ENCODE assay signal across 37 cellular contexts in genomic region chr2:23493849-23494248, GRCh38.
"Had no signal": no experiment of that assay in that cellular context is flagged by ENCODE, and none has a peak within 500 bp of the region (broad histone marks: within the 10 kb centered on the region; RNA-seq: fewer than 3 reads in every experiment).

No MANE protein-coding gene starts in this region.

- H3K4me1 ChIP-seq: body of pancreas had no signal

- H3K27me3 ChIP-seq: adrenal gland, body of pancreas, cardiac muscle cell had no signal

- H3K4me3 ChIP-seq: adrenal gland, body of pancreas, cardiac muscle cell had no signal

- H3K27ac ChIP-seq: body of pancreas, cardiac muscle cell had no signal

- H3K4me3 Mint-ChIP-seq: activated B cell treated with CpG ODN at 0.5 μM for 24 hours; activated CD4-positive, alpha-beta memory T cell treated with anti-CD3 and anti-CD28 coated beads for 36 hours; activated CD4-positive, alpha-beta T cell treated with anti-CD3 and anti-CD28 coated beads, Interleukin-2, amount 10 ng/mL, durations not matched to agents 24 days and 14 days; activated CD8-positive, alpha-beta T cell treated with anti-CD3 and anti-CD28 coated beads for 36 hours; activated naive CD4-positive, alpha-beta T cell treated with anti-CD3 and anti-CD28 coated beads for 36 hours; activated naive CD8-positive, alpha-beta T cell treated with anti-CD3 and anti-CD28 coated beads for 36 hours; activated T-cell treated with anti-CD3 and anti-CD28 coated beads, Interleukin-2, amount 50 U/mL, for 4 hours; activated T-cell treated with anti-CD3 and anti-CD28 coated beads, Interleukin-2, amount 50 U/mL, for 72 hours; activated T-helper 1 cell treated with anti-CD3 and anti-CD28 coated beads, Interleukin-12 subunit alpha, Interleukin-12 subunit beta, Interleukin-2, Interleukin-4 antibody, amounts not matched to agents 30 ng/mL and 10 ng/mL and 1 ng/mL, durations not matched to agents 14 hours and 24 hours and 36 hours; activated T-helper 17 cell treated with anti-CD3 and anti-CD28 coated beads, Interleukin-2, amount 50 U/mL, for 72 hours; central memory CD8-positive, alpha-beta T cell; T-helper 1 cell treated with Interleukin-12 subunit alpha and Interleukin-12 subunit beta and Interleukin-4 antibody, amounts not matched to agents 30 μg/mL and 1 μg/mL, for 36 hours; T-helper 2 cell treated with Interferon-gamma antibody and Interleukin-4, amounts not matched to agents 5 μg/mL and 100 μg/mL, for 36 hours had no signal

- ATAC-seq: activated CD8-positive, alpha-beta T cell treated with anti-CD3 and anti-CD28 coated beads for 36 hours; activated naive CD4-positive, alpha-beta T cell treated with anti-CD3 and anti-CD28 coated beads, Interleukin-2, amount 50 U/mL, for 72 hours; activated T-cell treated with anti-CD3 and anti-CD28 coated beads, Interleukin-2, amount 50 U/mL, for 4 hours; activated T-cell treated with anti-CD3 and anti-CD28 coated beads, Interleukin-2, amount 50 U/mL, for 72 hours; activated T-helper 17 cell treated with anti-CD3 and anti-CD28 coated beads, Interleukin-2, amount 50 U/mL, for 72 hours; body of pancreas had no signal

- H3K9me3 Mint-ChIP-seq: activated B cell treated with CpG ODN at 0.5 μM for 24 hours; activated CD4-positive, alpha-beta memory T cell treated with anti-CD3 and anti-CD28 coated beads for 36 hours; activated CD4-positive, alpha-beta T cell treated with anti-CD3 and anti-CD28 coated beads, Interleukin-2, amount 10 ng/mL, durations not matched to agents 24 days and 14 days; activated CD8-positive, alpha-beta T cell treated with anti-CD3 and anti-CD28 coated beads for 36 hours; activated naive CD4-positive, alpha-beta T cell treated with anti-CD3 and anti-CD28 coated beads for 36 hours; activated naive CD4-positive, alpha-beta T cell treated with anti-CD3 and anti-CD28 coated beads, Interleukin-2, amount 50 U/mL, for 72 hours; activated naive CD8-positive, alpha-beta T cell treated with anti-CD3 and anti-CD28 coated beads for 36 hours; activated T-cell treated with anti-CD3 and anti-CD28 coated beads, Interleukin-2, amount 50 U/mL, for 4 hours; activated T-cell treated with anti-CD3 and anti-CD28 coated beads, Interleukin-2, amount 50 U/mL, for 72 hours; activated T-helper 1 cell treated with anti-CD3 and anti-CD28 coated beads, Interleukin-12 subunit alpha, Interleukin-12 subunit beta, Interleukin-2, Interleukin-4 antibody, amounts not matched to agents 30 ng/mL and 10 ng/mL and 1 ng/mL, durations not matched to agents 14 hours and 24 hours and 36 hours; activated T-helper 17 cell treated with anti-CD3 and anti-CD28 coated beads, Interleukin-2, amount 50 U/mL, for 72 hours; central memory CD8-positive, alpha-beta T cell; T-helper 1 cell treated with Interleukin-12 subunit alpha and Interleukin-12 subunit beta and Interleukin-4 antibody, amounts not matched to agents 30 μg/mL and 1 μg/mL, for 36 hours; T-helper 2 cell treated with Interferon-gamma antibody and Interleukin-4, amounts not matched to agents 5 μg/mL and 100 μg/mL, for 36 hours had no signal

- FAIRE-seq: astrocyte, bronchial epithelial cell, TTC549 had no signal

- H3K27ac Mint-ChIP-seq: activated B cell treated with CpG ODN at 0.5 μM for 24 hours; activated CD4-positive, alpha-beta memory T cell treated with anti-CD3 and anti-CD28 coated beads for 36 hours; activated CD4-positive, alpha-beta T cell treated with anti-CD3 and anti-CD28 coated beads, Interleukin-2, amount 10 ng/mL, durations not matched to agents 24 days and 14 days; activated CD8-positive, alpha-beta T cell treated with anti-CD3 and anti-CD28 coated beads for 36 hours; activated naive CD4-positive, alpha-beta T cell treated with anti-CD3 and anti-CD28 coated beads for 36 hours; activated naive CD4-positive, alpha-beta T cell treated with anti-CD3 and anti-CD28 coated beads, Interleukin-2, amount 50 U/mL, for 72 hours; activated naive CD8-positive, alpha-beta T cell treated with anti-CD3 and anti-CD28 coated beads for 36 hours; activated T-cell treated with anti-CD3 and anti-CD28 coated beads, Interleukin-2, amount 50 U/mL, for 72 hours; activated T-helper 1 cell treated with anti-CD3 and anti-CD28 coated beads, Interleukin-12 subunit alpha, Interleukin-12 subunit beta, Interleukin-2, Interleukin-4 antibody, amounts not matched to agents 30 ng/mL and 10 ng/mL and 1 ng/mL, durations not matched to agents 14 hours and 24 hours and 36 hours; activated T-helper 17 cell treated with anti-CD3 and anti-CD28 coated beads, Interleukin-2, amount 50 U/mL, for 72 hours; T-helper 1 cell treated with Interleukin-12 subunit alpha and Interleukin-12 subunit beta and Interleukin-4 antibody, amounts not matched to agents 30 μg/mL and 1 μg/mL, for 36 hours; T-helper 2 cell treated with Interferon-gamma antibody and Interleukin-4, amounts not matched to agents 5 μg/mL and 100 μg/mL, for 36 hours had no signal

- H3K9me3 ChIP-seq: adrenal gland, body of pancreas had no signal

- H3K36me3 ChIP-seq: adrenal gland, cardiac muscle cell had no signal

- DNase-seq: activated B cell treated with CpG ODN at 0.5 μM for 24 hours; activated CD4-positive, alpha-beta memory T cell treated with anti-CD3 and anti-CD28 coated beads for 36 hours; activated CD4-positive, alpha-beta T cell treated with anti-CD3 and anti-CD28 coated beads for 4 hours; activated CD4-positive, alpha-beta T cell treated with anti-CD3 and anti-CD28 coated beads, Interleukin-2, amount 10 ng/mL, durations not matched to agents 24 days and 14 days; activated CD4-positive, alpha-beta T cell treated with anti-CD3 and anti-CD28 coated beads, Interleukin-2, amount 50 U/mL, for 1 hour; activated CD4-positive, alpha-beta T cell treated with anti-CD3 and anti-CD28 coated beads, Interleukin-2, amount 50 U/mL, for 4 hours; activated CD4-positive, CD25-positive, alpha-beta regulatory T cell treated with anti-CD3 and anti-CD28 coated beads, Interleukin-2, amount 50 U/mL, for 72 hours; activated CD8-positive, alpha-beta memory T cell treated with anti-CD3 and anti-CD28 coated beads, Interleukin-2, amount 50 U/mL, for 4 hours; activated CD8-positive, alpha-beta T cell treated with anti-CD3 and anti-CD28 coated beads for 36 hours; activated effector memory CD4-positive, alpha-beta T cell treated with anti-CD3 and anti-CD28 coated beads, Interleukin-2, amount 50 U/mL, for 16 hours; activated gamma-delta T cell treated with Interleukin-2 at 50 U/mL for 16 hours; activated naive CD4-positive, alpha-beta T cell; activated naive CD4-positive, alpha-beta T cell treated with anti-CD3 and anti-CD28 coated beads for 36 hours; activated naive CD4-positive, alpha-beta T cell treated with anti-CD3 and anti-CD28 coated beads, Interleukin-2, amount 50 U/mL, for 16 hours; activated naive CD8-positive, alpha-beta T cell treated with anti-CD3 and anti-CD28 coated beads for 36 hours; activated T-cell treated with anti-CD3 and anti-CD28 coated beads for 4 hours; activated T-cell treated with anti-CD3 and anti-CD28 coated beads, Interleukin-2, amount 50 U/mL, for 1 hour; activated T-cell treated with anti-CD3 and anti-CD28 coated beads, Interleukin-2, amount 50 U/mL, for 4 hours; activated T-cell treated with anti-CD3 and anti-CD28 coated beads, Interleukin-2, amount 50 U/mL, for 72 hours; adrenal gland; amniotic stem cell; body of pancreas; caudate nucleus; cerebellar nuclear complex; T-helper 1 cell; T-helper 2 cell; T-helper 9 cell had no signal

- H3K36me3 Mint-ChIP-seq: activated CD4-positive, alpha-beta memory T cell treated with anti-CD3 and anti-CD28 coated beads for 36 hours; activated naive CD4-positive, alpha-beta T cell treated with anti-CD3 and anti-CD28 coated beads, Interleukin-2, amount 50 U/mL, for 72 hours; activated naive CD8-positive, alpha-beta T cell treated with anti-CD3 and anti-CD28 coated beads for 36 hours had no signal
